ENCODE assay signal across 9 cellular contexts in the genomic region with DNA sequence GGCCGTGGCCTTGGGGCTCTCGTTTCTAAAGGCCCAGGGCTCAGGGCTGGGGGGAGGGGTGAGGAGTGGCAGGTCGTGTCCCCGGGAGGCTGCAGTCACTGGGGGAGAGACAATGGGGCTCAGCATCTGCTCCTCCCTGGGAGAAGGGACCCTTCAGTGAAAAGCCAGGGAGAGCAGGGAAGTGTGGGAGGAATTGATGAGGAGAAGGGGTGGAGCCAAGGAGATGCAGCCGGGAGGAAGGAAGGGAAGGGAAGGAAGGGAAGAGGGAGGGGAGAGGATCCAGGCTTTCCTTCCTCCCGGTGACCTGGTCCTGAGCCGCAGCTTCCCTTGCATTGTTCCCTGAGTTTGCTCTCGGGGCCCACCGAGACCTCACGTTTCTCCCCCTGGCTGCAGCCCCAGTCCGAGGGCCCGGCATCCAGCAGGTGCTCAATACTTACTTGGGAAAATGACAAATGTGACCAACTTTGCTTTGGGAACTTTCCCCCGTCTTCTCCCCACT. TPM values are rescaled to one million over a fixed set of nuclear protein-coding genes. Genes with fewer than 3 reads are reported as not detected.
A peak's percentile ranks its signal among the peaks of the same experiment; 100 is the strongest.
DNase-seq lines count a peak whose midpoint lies in the region; ATAC-seq and TF ChIP-seq lines count a peak whose summit lies in the region.
"Had no signal": no experiment of that assay in that cellular context is flagged by ENCODE, and none has a peak within 500 bp of the region (broad histone marks: within the 10 kb centered on the region; RNA-seq: fewer than 3 reads in every experiment).

No MANE protein-coding gene starts in this region.

- 7 to 8% methylated on average over 13 of the region's 13 CpGs for WGBS in tibial nerve, 2 donors

- H3K4me3 ChIP-seq in choroid plexus epithelial cell (ENCODE audit: low read depth, low read length): peak overlapping the region; percentile 71
- H3K4me3 ChIP-seq in tibial nerve: peak overlapping the region; percentile 23 to 82 (median 52)

- H3K4me3 Mint-ChIP-seq in T-helper 1 cell treated with Interleukin-12 subunit alpha and Interleukin-12 subunit beta and Interleukin-4 antibody, amounts not matched to agents 30 μg/mL and 1 μg/mL, for 36 hours: peak overlapping the region; percentile 17

- H3K36me3 ChIP-seq in tibial nerve: no peaks in the 10 kb centered on the region

- H3K36me3 Mint-ChIP-seq in T-helper 1 cell treated with Interleukin-12 subunit alpha and Interleukin-12 subunit beta and Interleukin-4 antibody, amounts not matched to agents 30 μg/mL and 1 μg/mL, for 36 hours (ENCODE audit: low read depth): peaks cover 7% of the 10 kb centered on the region

- no peak for TF ChIP-seq POLR2A in tibial nerve (IDR thresholded peaks at IDR 0.05)

- H3K4me1 ChIP-seq in tibial nerve: peaks cover 0 to 39% (median 16%) of the 10 kb centered on the region in 4 donors

- peak in 1 of 2 donors; percentile 17 for TF ChIP-seq EP300 in tibial nerve (IDR thresholded peaks at IDR 0.05)

- peaks cover 22% of the 10 kb centered on the region for H3K27me3 Mint-ChIP-seq in T-helper 1 cell treated with Interleukin-12 subunit alpha and Interleukin-12 subunit beta and Interleukin-4 antibody, amounts not matched to agents 30 μg/mL and 1 μg/mL, for 36 hours (ENCODE audit: low read depth)

- peak; percentile 41 for ATAC-seq in left colon

- TF ChIP-seq CTCF in choroid plexus epithelial cell (conservative IDR thresholded peaks at IDR 0.05; ENCODE audit: low read depth, low read length) (no peak), tibial nerve (IDR thresholded peaks at IDR 0.05) (no peak)

- no peak for DNase-seq in T-helper 1 cell
- DNase-seq in choroid plexus epithelial cell (ENCODE audit: low read depth): peak; percentile 13
- DNase-seq in left colon: peak in 1 of 2 donors; percentile 51
- no peak for DNase-seq in tibial nerve (ENCODE audit: low spot score in 2 of 2)
- no peak for DNase-seq in NK-92 treated with Interleukin-12 subunit alpha and Interleukin-12 subunit beta, amount 100 ng/mL, for 24 hours (lab: John Stamatoyannopoulos, UW)
- no peak for DNase-seq in RPMI8226
- DNase-seq in NCI-H446 treated with DMSO at 0.1 percent for 48 hours (lab: John Stamatoyannopoulos, UW): no peak

- no peak overlapping the region for H3K27ac Mint-ChIP-seq in T-helper 1 cell treated with Interleukin-12 subunit alpha and Interleukin-12 subunit beta and Interleukin-4 antibody, amounts not matched to agents 30 μg/mL and 1 μg/mL, for 36 hours

- H3K27ac ChIP-seq in tibial nerve: peak overlapping the region; percentile 57 to 96 (median 92)
- H3K27ac ChIP-seq: KMS-11 had no signal

- no peaks in the 10 kb centered on the region for H3K27me3 ChIP-seq in tibial nerve

- intact Hi-C loops in left colon (cut with DNase I, micrococcal nuclease): no loop called here

- peaks cover 19% of the 10 kb centered on the region for H3K4me1 Mint-ChIP-seq in T-helper 1 cell treated with Interleukin-12 subunit alpha and Interleukin-12 subunit beta and Interleukin-4 antibody, amounts not matched to agents 30 μg/mL and 1 μg/mL, for 36 hours (ENCODE audit: low read depth)

- no peaks in the 10 kb centered on the region for H3K9me3 Mint-ChIP-seq in T-helper 1 cell treated with Interleukin-12 subunit alpha and Interleukin-12 subunit beta and Interleukin-4 antibody, amounts not matched to agents 30 μg/mL and 1 μg/mL, for 36 hours

- no peaks in the 10 kb centered on the region for H3K9me3 ChIP-seq in tibial nerve

RNA-seq across cellular contexts. Expression of gene ZNF710, which starts 1.4 kb away (rescaled TPM):
- 10 to 100 TPM; 33.8 to 52.9 TPM for total RNA-seq in left colon
- total RNA-seq in tibial nerve: 10 to 100 TPM in 3 of 4 donors, 1 to 10 TPM in 1; 9.0 to 15.6 (median 11.2) TPM
